12 cellular contexts compared by ENCODE assay signal in the genomic region with DNA sequence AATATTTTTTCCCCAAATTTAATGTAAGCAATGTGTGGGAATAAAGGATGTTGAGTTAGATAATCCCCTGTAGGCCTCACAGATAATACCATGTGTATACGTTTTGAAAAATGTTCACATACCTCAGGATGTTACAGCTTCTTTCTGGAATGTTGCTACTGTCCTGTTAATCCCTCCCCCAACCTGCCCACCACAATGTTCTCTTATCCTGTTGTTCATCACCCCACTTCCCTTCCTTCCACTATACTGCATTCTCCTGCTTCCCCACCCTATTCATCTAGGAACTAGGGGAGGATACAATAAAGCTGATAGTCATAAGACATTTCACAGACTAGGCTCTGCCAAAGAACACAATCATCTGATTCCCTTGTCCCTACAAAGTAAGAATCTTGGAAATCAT.
DNase-seq lines count a peak whose midpoint lies in the region; ATAC-seq, FAIRE-seq and TF ChIP-seq lines count a peak whose summit lies in the region.
"Had no signal": no experiment of that assay in that cellular context is flagged by ENCODE, and none has a peak within 500 bp of the region (broad histone marks: within the 10 kb centered on the region; RNA-seq: fewer than 3 reads in every experiment).

No MANE protein-coding gene starts in this region.

- TF ChIP-seq POLR2A in GM12892 (IDR thresholded peaks at IDR 0.05; ENCODE audit: low read depth, low read length) = no peak

- no peak overlapping the region for H2AK5ac ChIP-seq in trophoblast cell (ENCODE audit: low read length)

- H3K18ac ChIP-seq in trophoblast cell (ENCODE audit: low read length) = no peak overlapping the region

- no peak overlapping the region for H4K12ac ChIP-seq in trophoblast cell (ENCODE audit: low read depth, low read length)

- no peak overlapping the region for H2AFZ ChIP-seq in trophoblast cell (ENCODE audit: insufficient read depth, low read length, poor library complexity)

- H3K27ac ChIP-seq in RWPE1 (peak overlapping the region; percentile 89; the same call in 1 of the 2 replicates), epithelial cell of prostate (peak overlapping the region; percentile 100), trophoblast cell (ENCODE audit: low read depth, low read length) (peak overlapping the region; percentile 59)
- H3K27ac ChIP-seq: gastrocnemius medialis had no signal

- no peak for ATAC-seq in HG03342 (IDR thresholded peaks at IDR 0.05; ENCODE audit: unreplicated experiment)
- ATAC-seq: gastrocnemius medialis; stimulated activated naive CD8-positive, alpha-beta T cell treated with anti-CD3 and anti-CD28 coated beads, Interleukin-15, Interleukin-2, amounts not matched to agents 100 U/mL and 50 U/mL, for 24 hours had no signal

- WGBS in trophoblast cell (ENCODE audit: extremely low coverage, insufficient coverage, insufficient read length) = no CpG with 5 or more reads among the region's 1 CpG

- H3K4ac ChIP-seq in trophoblast cell (ENCODE audit: low read depth, low read length) = no peak overlapping the region

- H4K91ac ChIP-seq in trophoblast cell (ENCODE audit: low read depth, low read length) = no peak overlapping the region

- CTCF ChIA-PET in RWPE1 (lab: Yijun Ruan, JAX) = interaction anchor here (0.8 to 4.2 kb wide), 5 partner anchors 10 to 72 kb away, joined by 3 to 21 read pairs (median 5); no protein-coding TSS in a partner anchor

- no peaks in the 10 kb centered on the region for H3K27me3 ChIP-seq in trophoblast cell (ENCODE audit: insufficient read depth, low read length)
- H3K27me3 ChIP-seq: gastrocnemius medialis had no signal

- H3K36me3 ChIP-seq in trophoblast cell (ENCODE audit: control insufficient read depth in 1 of 2, insufficient read depth in 2 of 2, low read length in 2 of 2) = peaks cover 0 to 3% of the 10 kb centered on the region in 2 experiments
- H3K36me3 ChIP-seq: gastrocnemius medialis had no signal

- H3K79me2 ChIP-seq in trophoblast cell (ENCODE audit: control insufficient read depth, insufficient read depth, low read length, poor library complexity) = peaks cover 5% of the 10 kb centered on the region

- H3K4me3 ChIP-seq in trophoblast cell (ENCODE audit: low read depth, low read length) = no peak overlapping the region
- H3K4me3 ChIP-seq: gastrocnemius medialis had no signal

- peak overlapping the region; percentile 37 for H3K4me2 ChIP-seq in trophoblast cell (ENCODE audit: low read length)

- peaks cover 10 to 11% of the 10 kb centered on the region in 2 experiments for H3K4me1 ChIP-seq in trophoblast cell (ENCODE audit: control insufficient read depth in 1 of 2, insufficient read depth in 2 of 2, low read length in 2 of 2)

- no peak overlapping the region for H3K23ac ChIP-seq in trophoblast cell (ENCODE audit: low read length)

- no peak for FAIRE-seq in GM12892 (lab: Jason Lieb, UNC)

- H3K9ac ChIP-seq in trophoblast cell (ENCODE audit: low read length) = no peak overlapping the region

- H2BK5ac ChIP-seq in trophoblast cell (ENCODE audit: low read depth, low read length, poor library complexity) = no peak overlapping the region

- no peak for TF ChIP-seq CTCF in RWPE1 (conservative IDR thresholded peaks at IDR 0.05; ENCODE audit: low read depth)

- DNase-seq in GM04503 (ENCODE audit: low read depth) = peak; percentile 54
- DNase-seq in RWPE1 (ENCODE audit: low spot score) = peak; percentile 85
- DNase-seq in epithelial cell of prostate (ENCODE audit: low read depth, low spot score) = no peak
- DNase-seq in trophoblast cell = peak in 1 of 2 donors; percentile 18
- DNase-seq in NCI-H748 treated with DMSO at 0.1 percent for 48 hours (lab: John Stamatoyannopoulos, UW) = no peak
- DNase-seq in GM19240 (ENCODE audit: insufficient read length, low spot score) = no peak
- no peak for DNase-seq in GM12892 (ENCODE audit: insufficient read length)
- DNase-seq: DMS79; gastrocnemius medialis; SIG-M5; stimulated activated naive CD8-positive, alpha-beta T cell treated with anti-CD3 and anti-CD28 coated beads, Interleukin-15, Interleukin-2, amounts not matched to agents 100 U/mL and 50 U/mL, for 24 hours had no signal

- H3K14ac ChIP-seq in trophoblast cell (ENCODE audit: low read length) = no peak overlapping the region

- H2BK120ac ChIP-seq in trophoblast cell (ENCODE audit: insufficient read depth, low read length, poor library complexity) = no peak overlapping the region

- no peaks in the 10 kb centered on the region for H3K9me3 ChIP-seq in trophoblast cell (ENCODE audit: insufficient read depth, low read depth, low read length)
- H3K9me3 ChIP-seq: gastrocnemius medialis had no signal

- H2BK12ac ChIP-seq in trophoblast cell (ENCODE audit: low read length) = no peak overlapping the region

- H4K8ac ChIP-seq in trophoblast cell (ENCODE audit: low read depth, low read length) = no peak overlapping the region

- H3K79me1 ChIP-seq in trophoblast cell (ENCODE audit: low read length) = peaks cover 2% of the 10 kb centered on the region

- POLR2A ChIA-PET in RWPE1 (lab: Yijun Ruan, JAX; ENCODE audit: low non-redundant PET) = no interaction called here

Comparison
In these comparisons a context has a peak if more than half of its experiments do, and no peak if none do; other contexts are left out.
1. DNase-seq: peak in GM04503 (single experiment) and RWPE1 (single experiment); none in epithelial cell of prostate (single experiment), NCI-H748 treated with DMSO at 0.1 percent for 48 hours (single experiment), GM19240 (single experiment) and GM12892 (single experiment).
2. Peak in every context shown above with its lines, with median percentiles within 50 percentile points of each other: H3K27ac ChIP-seq.